13 cellular contexts compared by ENCODE assay signal in the genomic region with DNA sequence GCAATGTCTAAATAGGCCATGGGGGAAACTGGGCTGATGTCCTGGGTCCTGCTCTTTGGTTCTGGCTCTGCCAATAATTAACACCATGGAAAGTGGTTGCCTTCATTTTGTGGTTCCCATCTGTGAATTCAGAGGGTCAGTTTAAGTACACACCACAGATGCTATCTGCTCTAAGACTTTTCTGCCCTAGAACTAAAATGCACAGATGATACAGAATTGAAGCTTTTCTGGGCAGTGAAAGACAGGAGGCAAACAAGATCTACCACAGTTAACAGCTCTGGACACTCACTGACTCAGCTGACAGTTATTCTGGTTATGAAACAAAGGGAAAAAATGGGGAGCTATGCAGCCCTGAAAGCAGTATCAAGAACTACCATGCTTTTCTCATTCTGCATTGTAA. TPM values are rescaled to one million over a fixed set of nuclear protein-coding genes. Genes with fewer than 3 reads are reported as not detected.
DNase-seq lines count a peak whose midpoint lies in the region; ATAC-seq and TF ChIP-seq lines count a peak whose summit lies in the region.
"Had no signal": no experiment of that assay in that cellular context is flagged by ENCODE, and none has a peak within 500 bp of the region (broad histone marks: within the 10 kb centered on the region; RNA-seq: fewer than 3 reads in every experiment).

No MANE protein-coding gene starts in this region.

- H3K9me2 ChIP-seq in SK-N-SH = no peaks in the 10 kb centered on the region

- DNase-seq in SK-N-SH (no peak), foreskin melanocyte (peak; percentile 40), spleen (no peak), retina (no peak), NCI-H510A (lab: John Stamatoyannopoulos, UW) (no peak)
- no peak for DNase-seq in naive thymus-derived CD8-positive, alpha-beta T cell
- DNase-seq: activated CD8-positive, alpha-beta memory T cell treated with anti-CD3 and anti-CD28 coated beads, Interleukin-2, amount 10 ng/mL, durations not matched to agents 7 days and 5 days; effector CD4-positive, alpha-beta T cell; natural killer cell had no signal

- TF ChIP-seq CTCF in SK-N-SH (IDR thresholded peaks at IDR 0.05) (peak; percentile 42), spleen (IDR thresholded peaks at IDR 0.05 in 8 of 11, conservative IDR thresholded peaks at IDR 0.05 in 3 of 11) (no peak)

- intact Hi-C loops in spleen (cut with DNase I; ENCODE audit: low total_unique reads) = no loop called here

- H3K4me1 ChIP-seq in SK-N-SH (ENCODE audit: control insufficient read depth in 1 of 2, insufficient read depth in 2 of 2, low read depth in 1 of 2, low read length in 1 of 2) = peaks cover 19 to 21% of the 10 kb centered on the region in 2 experiments
- peaks cover 26% of the 10 kb centered on the region for H3K4me1 ChIP-seq in rectal smooth muscle tissue (ENCODE audit: control insufficient read depth, insufficient read depth, low read length)
- H3K4me1 ChIP-seq in spleen = peaks cover 0 to 7% (median 0%) of the 10 kb centered on the region in 6 donors

- no peak overlapping the region for H2AFZ ChIP-seq in SK-N-SH (ENCODE audit: low read depth)
- H2AFZ ChIP-seq: GM23338 had no signal

- CTCF ChIA-PET in SK-N-SH (lab: Yijun Ruan, JAX) = interaction anchor here (1.2 to 1.3 kb wide), 3 partner anchors 10 to 200 kb away, joined by 3 to 6 read pairs (median 3); no protein-coding TSS in a partner anchor

- H3K27ac ChIP-seq in SK-N-SH (ENCODE audit: low read depth in 2 of 2, low read length in 1 of 2) = peak overlapping the region; percentile 87 to 90
- peak overlapping the region; percentile 3 for H3K27ac ChIP-seq in rectal smooth muscle tissue (ENCODE audit: low read depth, low read length)
- no peak overlapping the region for H3K27ac ChIP-seq in spleen

- H3F3A ChIP-seq in SK-N-SH (replicated peaks; ENCODE audit: insufficient read depth) = peaks cover 50% of the 10 kb centered on the region

- no peak overlapping the region for H3K4me3 Mint-ChIP-seq in naive thymus-derived CD8-positive, alpha-beta T cell
- H3K4me3 Mint-ChIP-seq: activated CD8-positive, alpha-beta memory T cell treated with anti-CD3 and anti-CD28 coated beads, Interleukin-2, amount 10 ng/mL, durations not matched to agents 7 days and 5 days; GM23338; natural killer cell had no signal

- peaks cover 0 to under 1% (median 0%) of the 10 kb centered on the region in 9 donors for H3K9me3 Mint-ChIP-seq in naive thymus-derived CD8-positive, alpha-beta T cell
- H3K9me3 Mint-ChIP-seq: GM23338, natural killer cell had no signal

- H3K27me3 Mint-ChIP-seq in naive thymus-derived CD8-positive, alpha-beta T cell = peaks cover 4 to 33% (median 6%) of the 10 kb centered on the region in 5 donors

- no peaks in the 10 kb centered on the region for H3K27me3 ChIP-seq in SK-N-SH (ENCODE audit: insufficient read depth)
- H3K27me3 ChIP-seq in rectal smooth muscle tissue (ENCODE audit: control insufficient read depth, insufficient read depth, low read length) = no peaks in the 10 kb centered on the region
- no peaks in the 10 kb centered on the region for H3K27me3 ChIP-seq in spleen (replicated peaks in 1 of 7)

- H3K36me3 ChIP-seq in SK-N-SH (replicated peaks in 1 of 2; ENCODE audit: control insufficient read depth in 1 of 2, insufficient read depth in 2 of 2, low read length in 1 of 2) (no peaks in the 10 kb centered on the region), rectal smooth muscle tissue (ENCODE audit: control insufficient read depth, insufficient read depth, low read length) (no peaks in the 10 kb centered on the region), spleen (no peaks in the 10 kb centered on the region)

- H3K4me3 ChIP-seq in SK-N-SH (ENCODE audit: low read depth in 2 of 2, low read length in 1 of 2) = peak overlapping the region in 1 of 2 experiments; percentile 26; a peak in 2 of 4 replicates
- no peak overlapping the region for H3K4me3 ChIP-seq in rectal smooth muscle tissue (ENCODE audit: low read length)
- H3K4me3 ChIP-seq in spleen = no peak overlapping the region
- H3K4me3 ChIP-seq: GM23338, K562 had no signal

- no peaks in the 10 kb centered on the region for H4K20me1 ChIP-seq in SK-N-SH (ENCODE audit: insufficient read depth)

- TF ChIP-seq RAD21 in SK-N-SH (IDR thresholded peaks at IDR 0.05; ENCODE audit: low read length) = peak; percentile 30; the same call in 1 of the 2 replicates

- H3K4me1 Mint-ChIP-seq in naive thymus-derived CD8-positive, alpha-beta T cell = no peaks in the 10 kb centered on the region
- H3K4me1 Mint-ChIP-seq: activated CD8-positive, alpha-beta memory T cell treated with anti-CD3 and anti-CD28 coated beads, Interleukin-2, amount 10 ng/mL, durations not matched to agents 7 days and 5 days; natural killer cell had no signal

- H3K36me3 Mint-ChIP-seq in naive thymus-derived CD8-positive, alpha-beta T cell = no peaks in the 10 kb centered on the region
- H3K36me3 Mint-ChIP-seq: activated CD8-positive, alpha-beta memory T cell treated with anti-CD3 and anti-CD28 coated beads, Interleukin-2, amount 10 ng/mL, durations not matched to agents 7 days and 5 days; natural killer cell had no signal

- TF ChIP-seq POLR2A in spleen (IDR thresholded peaks at IDR 0.05) = no peak

- POLR2A ChIA-PET in SK-N-SH (lab: Yijun Ruan, JAX) = interaction anchor here (0.6 kb wide), 1 partner anchor 37 kb away, joined by 3 read pairs; a partner anchor contains a TSS
- POLR2A ChIA-PET in naive thymus-derived CD8-positive, alpha-beta T cell (lab: Charles Lee) = no interaction called here

- no peak overlapping the region for H3K27ac Mint-ChIP-seq in naive thymus-derived CD8-positive, alpha-beta T cell
- H3K27ac Mint-ChIP-seq: activated CD8-positive, alpha-beta memory T cell treated with anti-CD3 and anti-CD28 coated beads, Interleukin-2, amount 10 ng/mL, durations not matched to agents 7 days and 5 days; GM23338; natural killer cell had no signal

- peak; percentile 67 for ATAC-seq in GM18907 (IDR thresholded peaks at IDR 0.05; ENCODE audit: unreplicated experiment)
- ATAC-seq in naive thymus-derived CD8-positive, alpha-beta T cell = no peak
- ATAC-seq: activated CD8-positive, alpha-beta memory T cell treated with anti-CD3 and anti-CD28 coated beads, Interleukin-2, amount 10 ng/mL, durations not matched to agents 7 days and 5 days; GM23338; K562; natural killer cell had no signal

- peak overlapping the region; percentile 45; the same call in 1 of the 2 replicates for H3K4me2 ChIP-seq in SK-N-SH
- H3K4me2 ChIP-seq: GM23338 had no signal

- H3K9me3 ChIP-seq in SK-N-SH = no peaks in the 10 kb centered on the region
- no peaks in the 10 kb centered on the region for H3K9me3 ChIP-seq in spleen

- TF ChIP-seq EP300 in SK-N-SH (IDR thresholded peaks at IDR 0.05; ENCODE audit: borderline replicate concordance in 1 of 2, low read depth in 1 of 2, low read length in 1 of 2) = peak in 1 of 2 experiments; percentile 81; a peak in 2 of 4 replicates

- H3K79me2 ChIP-seq in SK-N-SH (ENCODE audit: insufficient read depth) = peaks cover 92% of the 10 kb centered on the region

- H3K9ac ChIP-seq in SK-N-SH (peak overlapping the region; percentile 59), rectal smooth muscle tissue (ENCODE audit: low read length) (no peak overlapping the region)

TF ChIP-seq in SK-N-SH, 30 proteins besides CTCF, POLR2A, EP300 and RAD21 (continues in another document):
- TF ChIP-seq, protein P1, sequence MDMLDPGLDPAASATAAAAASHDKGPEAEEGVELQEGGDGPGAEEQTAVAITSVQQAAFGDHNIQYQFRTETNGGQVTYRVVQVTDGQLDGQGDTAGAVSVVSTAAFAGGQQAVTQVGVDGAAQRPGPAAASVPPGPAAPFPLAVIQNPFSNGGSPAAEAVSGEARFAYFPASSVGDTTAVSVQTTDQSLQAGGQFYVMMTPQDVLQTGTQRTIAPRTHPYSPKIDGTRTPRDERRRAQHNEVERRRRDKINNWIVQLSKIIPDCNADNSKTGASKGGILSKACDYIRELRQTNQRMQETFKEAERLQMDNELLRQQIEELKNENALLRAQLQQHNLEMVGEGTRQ (IDR thresholded peaks at IDR 0.05; ENCODE audit: borderline replicate concordance, low read depth, low read length) = no peak
- peak; percentile 90 for TF ChIP-seq JUND (IDR thresholded peaks at IDR 0.05)
- no peak for TF ChIP-seq MXI1 (IDR thresholded peaks at IDR 0.05; ENCODE audit: low read depth, low read length)
- TF ChIP-seq MEF2A (IDR thresholded peaks at IDR 0.05; ENCODE audit: borderline replicate concordance, low read depth) = no peak
- TF ChIP-seq FOXJ3 (CRISPR knock-in tag; IDR thresholded peaks at IDR 0.05) = no peak
- TF ChIP-seq YY1 (IDR thresholded peaks at IDR 0.05; ENCODE audit: low read depth) = peak; percentile 42; the same call in 1 of the 2 replicates
- TF ChIP-seq, protein P2, sequence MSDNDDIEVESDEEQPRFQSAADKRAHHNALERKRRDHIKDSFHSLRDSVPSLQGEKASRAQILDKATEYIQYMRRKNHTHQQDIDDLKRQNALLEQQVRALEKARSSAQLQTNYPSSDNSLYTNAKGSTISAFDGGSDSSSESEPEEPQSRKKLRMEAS (IDR thresholded peaks at IDR 0.05; ENCODE audit: low read depth) = no peak
- 0 out of 2 replicates have a peak, but pooled peaks have one; percentile 23 for TF ChIP-seq GATA2 (CRISPR knock-in tag; IDR thresholded peaks at IDR 0.05)
- TF ChIP-seq TEAD4 (IDR thresholded peaks at IDR 0.05; ENCODE audit: borderline replicate concordance, insufficient read depth) = peak; percentile 74
- TF ChIP-seq, protein P3, sequence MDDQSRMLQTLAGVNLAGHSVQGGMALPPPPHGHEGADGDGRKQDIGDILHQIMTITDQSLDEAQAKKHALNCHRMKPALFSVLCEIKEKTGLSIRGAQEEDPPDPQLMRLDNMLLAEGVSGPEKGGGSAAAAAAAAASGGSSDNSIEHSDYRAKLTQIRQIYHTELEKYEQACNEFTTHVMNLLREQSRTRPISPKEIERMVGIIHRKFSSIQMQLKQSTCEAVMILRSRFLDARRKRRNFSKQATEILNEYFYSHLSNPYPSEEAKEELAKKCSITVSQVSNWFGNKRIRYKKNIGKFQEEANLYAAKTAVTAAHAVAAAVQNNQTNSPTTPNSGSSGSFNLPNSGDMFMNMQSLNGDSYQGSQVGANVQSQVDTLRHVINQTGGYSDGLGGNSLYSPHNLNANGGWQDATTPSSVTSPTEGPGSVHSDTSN (IDR thresholded peaks at IDR 0.05) = peak; percentile 90
- TF ChIP-seq GABPA (IDR thresholded peaks at IDR 0.05; ENCODE audit: low read depth) = no peak
- peak; percentile 77; the same call in 1 of the 2 replicates for TF ChIP-seq RXRA (IDR thresholded peaks at IDR 0.05; ENCODE audit: borderline replicate concordance, low read depth)

RNA-seq across cellular contexts. Expression of a gene that starts 37.3 kb away (rescaled TPM):
- polyA plus RNA-seq in SK-N-SH (2012; rRNA removed) (49.8 and 56.6 TPM in 2 replicates), spleen (1 to 10 TPM; 4.0 to 8.3 (median 5.1) TPM)
- 42.3 and 54.5 TPM in 2 replicates for polyA plus RNA-seq in SK-N-SH (2012; cell fraction: cytosol; rRNA removed)
- polyA plus RNA-seq in SK-N-SH (2012; cell fraction: nucleus; rRNA removed) = 71.4 and 112 TPM in 2 replicates
- 1 to 10 TPM in 1 of 2 experiments, under 1 TPM in 1; 0.44 to 1.9 TPM for total RNA-seq in naive thymus-derived CD8-positive, alpha-beta T cell
- not detected for polyA plus RNA-seq in naive thymus-derived CD8-positive, alpha-beta T cell
- total RNA-seq in spleen = 100 to 1,000 TPM in 2 of 7 donors, 10 to 100 TPM in 5; 49.2 to 115 (median 82.7) TPM

Comparison
In these comparisons a context has a peak if more than half of its experiments do, and no peak if none do; other contexts are left out.
1. H3K27ac ChIP-seq: peak in SK-N-SH (2 of 2) and rectal smooth muscle tissue (single experiment); none in spleen (0 of 8).
2. RNA of a gene that starts 37.3 kb away (polyA plus RNA-seq): 42.3 to 112 TPM in SK-N-SH and 4.0 to 8.3 TPM in spleen; not detected in naive thymus-derived CD8-positive, alpha-beta T cell; every median in the first group is over 4 times any median in the second.